1 cellular context compared by ENCODE assay signal in genomic region chr16:70761656-70762055, GRCh38.
TF ChIP-seq lines count a peak whose summit lies in the region.

No MANE protein-coding gene starts in this region.

TF ChIP-seq in liver, 16 proteins besides CTCF, POLR2A, EP300 and RAD21 (continued from another document):
- TF ChIP-seq REST (IDR thresholded peaks at IDR 0.05): no peak
- no peak for TF ChIP-seq ZBTB33 (IDR thresholded peaks at IDR 0.05)
- no peak for TF ChIP-seq HNF4A (conservative IDR thresholded peaks at IDR 0.05)
- TF ChIP-seq JUND (IDR thresholded peaks at IDR 0.05): no peak
- TF ChIP-seq MAX (IDR thresholded peaks at IDR 0.05): no peak
- no peak for TF ChIP-seq FOXA2 (IDR thresholded peaks at IDR 0.05)
- TF ChIP-seq GABPA (IDR thresholded peaks at IDR 0.05 in 1 of 2, conservative IDR thresholded peaks at IDR 0.05 in 1 of 2): no peak
- no peak for TF ChIP-seq NR2F2 (IDR thresholded peaks at IDR 0.05)
- no peak for TF ChIP-seq RXRA (IDR thresholded peaks at IDR 0.05)
- no peak for TF ChIP-seq EGR1 (IDR thresholded peaks at IDR 0.05; ENCODE audit: low read depth in 2 of 2)
- no peak for TF ChIP-seq HNF4G (IDR thresholded peaks at IDR 0.05)
- no peak for TF ChIP-seq YY1 (IDR thresholded peaks at IDR 0.05)
